13 cellular contexts compared by ENCODE assay signal in the genomic region with DNA sequence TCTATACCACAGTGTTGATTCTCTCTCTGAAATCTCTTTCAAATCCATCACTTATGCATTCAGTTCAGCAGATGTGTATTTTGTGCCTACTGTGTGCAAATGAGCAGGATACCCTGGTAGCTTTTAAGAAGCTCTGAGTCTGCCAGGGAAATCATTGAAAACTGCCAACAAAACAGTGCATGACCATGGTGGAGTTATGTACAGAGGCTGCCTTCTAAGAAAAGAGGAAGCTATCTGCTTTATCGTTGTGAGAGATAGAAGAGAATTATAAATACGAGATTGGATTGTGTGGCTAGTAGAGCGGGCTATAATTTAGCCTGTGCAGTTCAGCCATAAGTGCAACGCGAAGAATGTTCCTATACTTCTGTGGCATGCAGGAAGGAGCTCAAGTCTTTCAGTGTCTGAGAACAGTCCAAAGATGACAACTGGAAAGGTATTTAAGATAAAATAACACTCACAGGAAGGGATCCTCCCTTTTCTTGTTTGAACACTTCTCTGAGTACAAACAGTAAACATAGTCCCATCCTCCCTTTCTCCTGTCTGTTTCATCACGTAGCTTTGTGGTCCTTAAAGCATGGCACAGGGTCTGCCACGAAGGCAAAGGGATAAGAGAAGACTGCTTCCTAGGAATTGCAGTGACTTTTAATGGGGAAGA. TPM values are rescaled to one million over a fixed set of nuclear protein-coding genes. Genes with fewer than 3 reads are reported as not detected.
A peak's percentile ranks its signal among the peaks of the same experiment; 100 is the strongest.
DNase-seq lines count a peak whose midpoint lies in the region; ATAC-seq and TF ChIP-seq lines count a peak whose summit lies in the region.
"Had no signal": no experiment of that assay in that cellular context is flagged by ENCODE, and none has a peak within 500 bp of the region (broad histone marks: within the 10 kb centered on the region; RNA-seq: fewer than 3 reads in every experiment).

No MANE protein-coding gene starts in this region.

- H3K9me2 ChIP-seq in neural cell (ENCODE audit: insufficient read depth, low read length) = no peaks in the 10 kb centered on the region

- no peaks in the 10 kb centered on the region for H3K9me3 Mint-ChIP-seq in CD8-positive, alpha-beta memory T cell
- no peaks in the 10 kb centered on the region for H3K9me3 Mint-ChIP-seq in endothelial cell (ENCODE audit: unreplicated experiment)

- no peaks in the 10 kb centered on the region for H3K9me3 ChIP-seq in CD8-positive, alpha-beta memory T cell (ENCODE audit: low read length)
- H3K9me3 ChIP-seq in neural cell (ENCODE audit: low read length) = no peaks in the 10 kb centered on the region
- H3K9me3 ChIP-seq: SJSA1 had no signal

- TF ChIP-seq RAD21 in neural cell (conservative IDR thresholded peaks at IDR 0.05) = no peak

- peaks cover 4% of the 10 kb centered on the region for H4K20me1 ChIP-seq in neural cell (ENCODE audit: insufficient read depth)

- H3K27ac ChIP-seq in CD8-positive, alpha-beta memory T cell (ENCODE audit: low read depth, low read length) = no peak overlapping the region
- no peak overlapping the region for H3K27ac ChIP-seq in neural cell (ENCODE audit: low read length)
- H3K27ac ChIP-seq: SJSA1 had no signal

- H3K36me3 Mint-ChIP-seq in CD8-positive, alpha-beta memory T cell = peaks cover 0 to 5% (median 5%) of the 10 kb centered on the region in 3 donors
- H3K36me3 Mint-ChIP-seq in endothelial cell (ENCODE audit: low read depth, unreplicated experiment) = peaks cover 4% of the 10 kb centered on the region

- peak overlapping the region; percentile 20 for H3K4me3 ChIP-seq in CD8-positive, alpha-beta memory T cell (ENCODE audit: low read length)
- H3K4me3 ChIP-seq in neural cell (ENCODE audit: low read length) = peak overlapping the region; percentile 71
- H3K4me3 ChIP-seq: lung, SJSA1 had no signal

- no peak overlapping the region for H2AFZ ChIP-seq in neural cell (ENCODE audit: low read depth, low read length)

- peak overlapping the region in 6 of 8 donors; percentile 11 to 75 (median 50) for H3K27ac Mint-ChIP-seq in CD8-positive, alpha-beta memory T cell
- no peak overlapping the region for H3K27ac Mint-ChIP-seq in endothelial cell (ENCODE audit: unreplicated experiment)

- TF ChIP-seq EP300 in neural cell (conservative IDR thresholded peaks at IDR 0.05; ENCODE audit: poor library complexity, severe bottlenecking) = no peak

- CTCF ChIA-PET in CD8-positive, alpha-beta memory T cell (lab: Charles Lee) = interaction anchor here (1.3 to 1.8 kb wide), 4 partner anchors 11 to 129 kb away, joined by 3 to 6 read pairs (median 4); no protein-coding TSS in a partner anchor

- peaks cover 0 to 1% of the 10 kb centered on the region in 2 donors for H3K27me3 Mint-ChIP-seq in CD8-positive, alpha-beta memory T cell
- H3K27me3 Mint-ChIP-seq in endothelial cell (ENCODE audit: unreplicated experiment) = peaks cover 5% of the 10 kb centered on the region

- DNase-seq in CD8-positive, alpha-beta memory T cell = no peak
- peak; percentile 42 for DNase-seq in MV-4-11 (lab: John Stamatoyannopoulos, UW)
- DNase-seq in amniotic epithelial cell (ENCODE audit: low read depth) = peak; percentile 33
- DNase-seq in effector CD4-positive, alpha-beta T cell = no peak
- no peak for DNase-seq in stimulated activated CD4-positive, alpha-beta T cell treated with anti-CD3 and anti-CD28 coated beads, Interleukin-15, amount 100 ng/mL, for 24 hours
- DNase-seq in endothelial cell (ENCODE audit: low spot score) = no peak
- DNase-seq: DMS53, foreskin fibroblast, NCI-H526 treated with DMSO at 0.1 percent for 48 hours had no signal

- H3F3A ChIP-seq in neural cell (ENCODE audit: insufficient read depth, low read length, poor library complexity, severe bottlenecking) = no peaks in the 10 kb centered on the region

- H3K9ac ChIP-seq in neural cell (ENCODE audit: low read length) = no peak overlapping the region

- peaks cover 72% of the 10 kb centered on the region for H3K4me1 ChIP-seq in CD8-positive, alpha-beta memory T cell (ENCODE audit: insufficient read depth, low read length)

- ATAC-seq in HG03342 (IDR thresholded peaks at IDR 0.05; ENCODE audit: unreplicated experiment) = no peak

- H3K4me2 ChIP-seq in neural cell (ENCODE audit: low read length) = no peak overlapping the region

- peaks cover 46 to 73% (median 66%) of the 10 kb centered on the region in 3 donors for H3K4me1 Mint-ChIP-seq in CD8-positive, alpha-beta memory T cell
- peaks cover 43% of the 10 kb centered on the region for H3K4me1 Mint-ChIP-seq in endothelial cell (ENCODE audit: unreplicated experiment)

- H3K27me3 ChIP-seq in CD8-positive, alpha-beta memory T cell (ENCODE audit: insufficient read depth, low read length, poor library complexity, severe bottlenecking) = no peaks in the 10 kb centered on the region
- no peaks in the 10 kb centered on the region for H3K27me3 ChIP-seq in neural cell (ENCODE audit: insufficient read depth, low read depth, low read length)
- H3K27me3 ChIP-seq: SJSA1 had no signal

- H3K79me2 ChIP-seq in neural cell (replicated peaks; ENCODE audit: insufficient read depth, low read length) = peaks cover 75% of the 10 kb centered on the region

- TF ChIP-seq CTCF in neural cell (IDR thresholded peaks at IDR 0.05; ENCODE audit: poor library complexity, severe bottlenecking) (no peak), endothelial cell (IDR thresholded peaks at IDR 0.05; ENCODE audit: unreplicated experiment) (no peak)

- POLR2A ChIA-PET in CD8-positive, alpha-beta memory T cell (lab: Charles Lee) = no interaction called here

- no peaks in the 10 kb centered on the region for H3K36me3 ChIP-seq in CD8-positive, alpha-beta memory T cell (ENCODE audit: insufficient read depth, low read length)
- no peaks in the 10 kb centered on the region for H3K36me3 ChIP-seq in neural cell (ENCODE audit: insufficient read depth, low read length)

- peak overlapping the region in 3 of 7 donors; percentile 24 to 94 (median 40) for H3K4me3 Mint-ChIP-seq in CD8-positive, alpha-beta memory T cell
- H3K4me3 Mint-ChIP-seq in endothelial cell (ENCODE audit: unreplicated experiment) = no peak overlapping the region

TF ChIP-seq in neural cell, 6 proteins besides CTCF, POLR2A, EP300 and RAD21:
- TF ChIP-seq TAF1 (IDR thresholded peaks at IDR 0.05; ENCODE audit: low read depth) (no peak), MXI1 (conservative IDR thresholded peaks at IDR 0.05; ENCODE audit: poor library complexity, severe bottlenecking) (no peak), POLR2AphosphoS5 (IDR thresholded peaks at IDR 0.05) (no peak), EZH2 (IDR thresholded peaks at IDR 0.05; ENCODE audit: borderline replicate concordance, insufficient read depth, low read length, poor library complexity, severe bottlenecking) (no peak), SMC3 (conservative IDR thresholded peaks at IDR 0.05; ENCODE audit: poor library complexity) (no peak)
- TF ChIP-seq, protein P1, sequence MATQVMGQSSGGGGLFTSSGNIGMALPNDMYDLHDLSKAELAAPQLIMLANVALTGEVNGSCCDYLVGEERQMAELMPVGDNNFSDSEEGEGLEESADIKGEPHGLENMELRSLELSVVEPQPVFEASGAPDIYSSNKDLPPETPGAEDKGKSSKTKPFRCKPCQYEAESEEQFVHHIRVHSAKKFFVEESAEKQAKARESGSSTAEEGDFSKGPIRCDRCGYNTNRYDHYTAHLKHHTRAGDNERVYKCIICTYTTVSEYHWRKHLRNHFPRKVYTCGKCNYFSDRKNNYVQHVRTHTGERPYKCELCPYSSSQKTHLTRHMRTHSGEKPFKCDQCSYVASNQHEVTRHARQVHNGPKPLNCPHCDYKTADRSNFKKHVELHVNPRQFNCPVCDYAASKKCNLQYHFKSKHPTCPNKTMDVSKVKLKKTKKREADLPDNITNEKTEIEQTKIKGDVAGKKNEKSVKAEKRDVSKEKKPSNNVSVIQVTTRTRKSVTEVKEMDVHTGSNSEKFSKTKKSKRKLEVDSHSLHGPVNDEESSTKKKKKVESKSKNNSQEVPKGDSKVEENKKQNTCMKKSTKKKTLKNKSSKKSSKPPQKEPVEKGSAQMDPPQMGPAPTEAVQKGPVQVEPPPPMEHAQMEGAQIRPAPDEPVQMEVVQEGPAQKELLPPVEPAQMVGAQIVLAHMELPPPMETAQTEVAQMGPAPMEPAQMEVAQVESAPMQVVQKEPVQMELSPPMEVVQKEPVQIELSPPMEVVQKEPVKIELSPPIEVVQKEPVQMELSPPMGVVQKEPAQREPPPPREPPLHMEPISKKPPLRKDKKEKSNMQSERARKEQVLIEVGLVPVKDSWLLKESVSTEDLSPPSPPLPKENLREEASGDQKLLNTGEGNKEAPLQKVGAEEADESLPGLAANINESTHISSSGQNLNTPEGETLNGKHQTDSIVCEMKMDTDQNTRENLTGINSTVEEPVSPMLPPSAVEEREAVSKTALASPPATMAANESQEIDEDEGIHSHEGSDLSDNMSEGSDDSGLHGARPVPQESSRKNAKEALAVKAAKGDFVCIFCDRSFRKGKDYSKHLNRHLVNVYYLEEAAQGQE (IDR thresholded peaks at IDR 0.05; ENCODE audit: borderline replicate concordance) = no peak

RNA-seq across cellular contexts. Expression of a gene that starts 4.4 kb away (rescaled TPM):
- total RNA-seq in CD8-positive, alpha-beta memory T cell = 10 to 100 TPM; 20.4 to 21.0 TPM
- 7.9 TPM for polyA plus RNA-seq in CD8-positive, alpha-beta memory T cell
- polyA plus RNA-seq in neural cell = 43.4 and 44.0 TPM in 2 replicates
- 151 and 164 TPM in 2 replicates for polyA minus RNA-seq in neural cell
- total RNA-seq in endothelial cell (ENCODE audit: unreplicated experiment) = 45.1 TPM

Comparison
In these comparisons a context has a peak if more than half of its experiments do, and no peak if none do; other contexts are left out.
1. DNase-seq: peak in MV-4-11 (single experiment) and amniotic epithelial cell (single experiment); none in CD8-positive, alpha-beta memory T cell (0 of 5), effector CD4-positive, alpha-beta T cell (single experiment), stimulated activated CD4-positive, alpha-beta T cell treated with anti-CD3 and anti-CD28 coated beads, Interleukin-15, amount 100 ng/mL, for 24 hours (single experiment) and endothelial cell (single experiment).